In the genomic region with DNA sequence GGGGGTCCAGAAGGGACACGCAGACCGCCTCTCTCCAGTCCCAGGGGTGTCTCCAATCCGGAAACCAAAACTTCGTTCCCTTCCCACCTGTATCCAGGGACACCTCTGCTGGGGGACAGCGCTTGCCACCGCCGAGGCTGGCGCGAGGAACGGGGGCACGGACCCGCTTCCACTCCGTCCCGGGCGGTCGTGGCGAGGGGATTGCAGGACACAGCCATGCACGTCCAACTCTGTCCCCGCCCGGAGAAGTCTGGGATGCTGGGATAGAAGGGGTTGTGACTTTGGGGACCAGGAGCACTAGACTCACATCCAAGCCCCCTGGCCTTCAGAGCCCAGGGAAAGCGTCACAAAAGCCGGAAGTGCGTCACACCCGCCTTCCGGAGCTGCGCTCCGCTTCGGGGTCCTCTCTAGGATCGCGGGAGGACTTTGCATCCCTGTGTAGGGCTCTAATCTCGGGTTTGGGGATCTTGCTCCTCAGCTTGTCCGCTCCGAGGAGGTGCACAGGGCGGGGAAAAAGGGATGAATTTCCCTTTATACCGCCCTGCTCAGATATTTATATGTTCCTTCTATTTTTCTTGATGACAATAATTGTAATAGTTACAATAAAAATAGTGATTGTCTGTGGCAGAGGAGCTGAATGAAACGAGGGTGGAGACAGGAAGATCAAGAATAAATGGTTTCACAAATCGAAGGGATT, we compare ENCODE assay signal across 8 cellular contexts. TPM values are rescaled to one million over a fixed set of nuclear protein-coding genes. Genes with fewer than 3 reads are reported as not detected.
DNase-seq lines count a peak whose midpoint lies in the region; ATAC-seq and TF ChIP-seq lines count a peak whose summit lies in the region.

FAM200A (minus strand) TSS at position 348 of the 697 bp plus-strand sequence. CDS start 3,707 bp downstream, outside the sequence.

- CTCF ChIA-PET in HEK293T (lab: Yijun Ruan, JAX): no interaction called here

- H3K4me1 ChIP-seq in ovary (ENCODE audit: insufficient read depth) (peaks cover 5% of the 10 kb centered on the region), thyroid gland (peaks cover 10 to 18% of the 10 kb centered on the region in 2 donors)

- H3K36me3 ChIP-seq in ovary (no peaks in the 10 kb centered on the region), thyroid gland (peaks cover 6 to 9% of the 10 kb centered on the region in 2 donors)

- H3K9me3 ChIP-seq in ovary (peaks cover 0 to 5% of the 10 kb centered on the region in 2 donors), thyroid gland (no peaks in the 10 kb centered on the region)

- peaks cover 4% of the 10 kb centered on the region for H3K9me3 Mint-ChIP-seq in activated naive CD8-positive, alpha-beta T cell treated with anti-CD3 and anti-CD28 coated beads, Interleukin-2, amount 10 ng/mL, durations not matched to agents 7 days and 5 days

- POLR2A ChIA-PET in HEK293T (lab: Yijun Ruan, JAX): interaction anchor here (0.7 to 1.2 kb wide), 8 partner anchors 15 to 367 kb away, joined by 3 to 12 read pairs (median 4); partner anchors contain the start of genes BUD31, PDAP1, ZKSCAN5 and ZNF394
- POLR2A ChIA-PET in activated naive CD8-positive, alpha-beta T cell treated with anti-CD3 and anti-CD28 coated beads, Interleukin-2, amount 10 ng/mL, durations not matched to agents 7 days and 5 days (lab: Charles Lee): interaction anchor here (0.6 to 2.9 kb wide), 5 partner anchors 12 to 80 kb away, joined by 3 to 22 read pairs (median 6); partner anchors contain the start of genes ZKSCAN5, ZNF394 and ZSCAN25

- H3K27ac ChIP-seq in ovary: peak within 1 kb of the TSS; percentile 67 to 88
- peak within 1 kb of the TSS; percentile 46 to 84 (median 76) for H3K27ac ChIP-seq in thyroid gland

- WGBS in ovary, 3 donors: 0 to 1% (median 0%) methylated on average over 37 of the region's 37 CpGs
- 0% methylated on average over 12 to 30 of the region's 37 CpGs for WGBS in thyroid gland, 2 donors

- H3K36me3 Mint-ChIP-seq in activated naive CD8-positive, alpha-beta T cell treated with anti-CD3 and anti-CD28 coated beads, Interleukin-2, amount 10 ng/mL, durations not matched to agents 7 days and 5 days: peaks cover 37% of the 10 kb centered on the region

- no peak for TF ChIP-seq EP300 in ovary (IDR thresholded peaks at IDR 0.05)

- TF ChIP-seq CTCF in ovary (IDR thresholded peaks at IDR 0.05): no peak
- TF ChIP-seq CTCF in thyroid gland (IDR thresholded peaks at IDR 0.05): no peak

- peak within 1 kb of the TSS; percentile 49 for H3K27ac Mint-ChIP-seq in activated naive CD8-positive, alpha-beta T cell treated with anti-CD3 and anti-CD28 coated beads, Interleukin-2, amount 10 ng/mL, durations not matched to agents 7 days and 5 days

- intact Hi-C loops in Right ventricle myocardium superior (cut with DNase I): loop anchor here (10.0 kb wide), 1 partner anchor 47 kb away; the partner anchor contains the start of genes ZKSCAN5 and ZNF394
- intact Hi-C loops in ovary (cut with DNase I): loop anchor here in 2 of 4 donors (5.0 to 10.0 kb wide), 4 partner anchors 45 to 147 kb away; partner anchors contain the start of genes BUD31 (in 1 of the 2), PDAP1 (in 1 of the 2), ZKSCAN5 (in 1 of the 2) and ZNF394 (in 1 of the 2)
- intact Hi-C loops in thyroid gland (cut with DNase I): loop anchor here (10.0 kb wide), 1 partner anchor 63 kb away; the partner anchor contains the start of gene ZSCAN25

- H3K4me3 Mint-ChIP-seq in activated naive CD8-positive, alpha-beta T cell treated with anti-CD3 and anti-CD28 coated beads, Interleukin-2, amount 10 ng/mL, durations not matched to agents 7 days and 5 days: peak within 1 kb of the TSS; percentile 85

- peaks cover 22% of the 10 kb centered on the region for H3K4me1 Mint-ChIP-seq in activated naive CD8-positive, alpha-beta T cell treated with anti-CD3 and anti-CD28 coated beads, Interleukin-2, amount 10 ng/mL, durations not matched to agents 7 days and 5 days

- peak; percentile 98 for ATAC-seq in activated naive CD8-positive, alpha-beta T cell treated with anti-CD3 and anti-CD28 coated beads, Interleukin-2, amount 10 ng/mL, durations not matched to agents 7 days and 5 days (ENCODE audit: low read depth)
- peak; percentile 99 for ATAC-seq in Right ventricle myocardium superior (ENCODE audit: poor library complexity)

- no peaks in the 10 kb centered on the region for H3K27me3 Mint-ChIP-seq in activated naive CD8-positive, alpha-beta T cell treated with anti-CD3 and anti-CD28 coated beads, Interleukin-2, amount 10 ng/mL, durations not matched to agents 7 days and 5 days

- peak; percentile 94 for DNase-seq in GM03348 (ENCODE audit: low spot score)
- peak; percentile 94 for DNase-seq in HEK293T (ENCODE audit: extremely low spot score)
- peak; percentile 77 for DNase-seq in NCI-H1048 (lab: John Stamatoyannopoulos, UW)
- peak; percentile 68 for DNase-seq in SKM-1 (lab: John Stamatoyannopoulos, UW; ENCODE audit: unreplicated experiment)
- DNase-seq in activated naive CD8-positive, alpha-beta T cell treated with anti-CD3 and anti-CD28 coated beads, Interleukin-2, amount 10 ng/mL, durations not matched to agents 7 days and 5 days: peak; percentile 83
- peak; percentile 92 for DNase-seq in Right ventricle myocardium superior
- DNase-seq in ovary: peak; percentile 90 to 94 (median 91)
- DNase-seq in thyroid gland: peak; percentile 85 to 91

- H3K4me3 ChIP-seq in ovary (peak within 1 kb of the TSS; percentile 74), thyroid gland (replicated peaks in 1 of 3) (peak within 1 kb of the TSS; percentile 49 to 98 (median 85))

- TF ChIP-seq POLR2A in ovary (IDR thresholded peaks at IDR 0.05): peak; percentile 92
- TF ChIP-seq POLR2A in thyroid gland (IDR thresholded peaks at IDR 0.05): peak in 1 of 2 donors; percentile 72

- H3K27me3 ChIP-seq in ovary: no peaks in the 10 kb centered on the region
- no peaks in the 10 kb centered on the region for H3K27me3 ChIP-seq in thyroid gland

TF ChIP-seq in HEK293T, 16 proteins besides CTCF, POLR2A, EP300 and RAD21:
- TF ChIP-seq TARDBP (IDR thresholded peaks at IDR 0.05) (peak; percentile 57; the same call in 1 of the 2 replicates), ELF4 (IDR thresholded peaks at IDR 0.05) (peak; percentile 46; the same call in 1 of the 2 replicates), ZNF384 (IDR thresholded peaks at IDR 0.05) (no peak), L3MBTL2 (conservative IDR thresholded peaks at IDR 0.05) (peak; percentile 36)

RNA-seq across cellular contexts. Expression of gene FAM200A, which starts in this region (rescaled TPM):
- total RNA-seq in activated naive CD8-positive, alpha-beta T cell treated with anti-CD3 and anti-CD28 coated beads, Interleukin-2, amount 10 ng/mL, durations not matched to agents 7 days and 5 days: 1 to 10 TPM; 6.9 to 7.3 TPM
- 6.5 TPM for total RNA-seq in Right ventricle myocardium superior
- total RNA-seq in ovary: 10 to 100 TPM in 2 of 7 donors, 1 to 10 TPM in 5; 6.4 to 13.5 (median 9.0) TPM
- 1 to 10 TPM; 7.5 to 8.9 TPM for polyA plus RNA-seq in ovary
- total RNA-seq in thyroid gland: 10 to 100 TPM in 1 of 4 donors, 1 to 10 TPM in 3; 4.4 to 10.6 (median 7.4) TPM

Comparison
In these comparisons a context has a peak if more than half of its experiments do, and no peak if none do; other contexts are left out.
1. Peak in every context shown above with its lines: DNase-seq, ATAC-seq, H3K4me3 ChIP-seq and H3K27ac ChIP-seq.